Comparison of ENCODE assay signal across 19 cellular contexts in the genomic region with DNA sequence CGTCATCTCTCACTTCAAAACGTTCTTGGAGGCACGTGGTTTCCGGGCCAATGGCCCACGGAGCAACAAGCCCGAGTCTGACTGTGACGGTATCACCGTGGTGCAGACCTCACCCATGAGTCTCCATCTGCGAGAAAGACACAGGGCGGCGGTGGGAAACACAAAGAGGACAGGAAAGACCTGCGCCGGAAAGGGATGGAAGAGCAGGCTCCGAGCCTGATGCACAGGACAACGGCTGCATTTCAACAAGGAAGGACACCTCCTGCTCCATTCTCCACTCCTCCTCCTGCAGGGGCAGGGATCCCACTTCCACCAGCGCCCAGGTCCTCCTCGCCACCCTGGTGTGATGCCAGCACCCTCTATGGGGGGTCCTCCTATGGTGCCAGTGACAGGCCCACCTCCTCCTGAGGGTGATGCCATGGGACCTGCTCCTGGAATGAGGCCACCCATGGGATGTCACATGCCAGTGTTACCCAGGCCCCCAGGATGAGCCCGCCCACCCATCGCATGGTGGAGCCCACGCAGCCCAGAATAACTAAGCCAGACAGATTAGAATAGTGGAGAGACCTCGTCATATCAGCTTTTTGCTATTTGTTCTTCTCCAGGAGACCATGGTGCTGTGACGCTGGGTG.
A peak's percentile ranks its signal among the peaks of the same experiment; 100 is the strongest.
DNase-seq lines count a peak whose midpoint lies in the region; ATAC-seq and TF ChIP-seq lines count a peak whose summit lies in the region.
"Had no signal": no experiment of that assay in that cellular context is flagged by ENCODE, and none has a peak within 500 bp of the region (broad histone marks: within the 10 kb centered on the region; RNA-seq: fewer than 3 reads in every experiment).

No MANE protein-coding gene starts in this region.

- ATAC-seq in GM21529 (IDR thresholded peaks at IDR 0.05; ENCODE audit: unreplicated experiment): no peak
- ATAC-seq: GM23338, HCT116 had no signal

- H4K8ac ChIP-seq in neuronal stem cell (ENCODE audit: low read depth, low read length): no peak overlapping the region

- H4K91ac ChIP-seq in neuronal stem cell (ENCODE audit: low read depth, low read length, poor library complexity): no peak overlapping the region

- no peak overlapping the region for H3K4ac ChIP-seq in neuronal stem cell (ENCODE audit: low read length)

- H2BK5ac ChIP-seq in neuronal stem cell (ENCODE audit: low read length): no peak overlapping the region

- H3K9me3 ChIP-seq in right atrium auricular region (no peaks in the 10 kb centered on the region), colonic mucosa (no peaks in the 10 kb centered on the region), neuronal stem cell (replicated peaks in 1 of 2; ENCODE audit: control insufficient read depth in 2 of 2, insufficient read depth in 1 of 2, low read depth in 1 of 2, low read length in 2 of 2) (no peaks in the 10 kb centered on the region)
- H3K9me3 ChIP-seq: BLaER1 had no signal

- no peak overlapping the region for H2BK120ac ChIP-seq in neuronal stem cell (ENCODE audit: low read depth, low read length)

- peak overlapping the region; percentile 86 for H3K14ac ChIP-seq in neuronal stem cell (ENCODE audit: low read length)

- intact Hi-C loops in cardiac septum (cut with DNase I): no loop called here
- intact Hi-C loops in colonic mucosa (cut with DNase I): no loop called here

- no peaks in the 10 kb centered on the region for H3K79me1 ChIP-seq in neuronal stem cell (ENCODE audit: low read depth, low read length)

- H3K9ac ChIP-seq in colonic mucosa (ENCODE audit: low read depth in 2 of 2, low read length in 2 of 2): no peak overlapping the region
- no peak overlapping the region for H3K9ac ChIP-seq in neuronal stem cell (ENCODE audit: low read depth, low read length, poor library complexity)
- H3K9ac ChIP-seq: BLaER1 had no signal

- H3K4me1 ChIP-seq in right atrium auricular region (peaks cover 0 to 3% of the 10 kb centered on the region in 2 donors), colonic mucosa (no peaks in the 10 kb centered on the region), neuronal stem cell (ENCODE audit: control insufficient read depth in 2 of 2, insufficient read depth in 1 of 2, low read depth in 1 of 2, low read length in 2 of 2) (no peaks in the 10 kb centered on the region)

- DNase-seq in right atrium auricular region (ENCODE audit: low spot score): peak; percentile 50
- DNase-seq in cardiac septum (ENCODE audit: low spot score): no peak
- peak; percentile 14 for DNase-seq in colonic mucosa
- no peak for DNase-seq in neuronal stem cell (ENCODE audit: low spot score)
- peak; percentile 20 for DNase-seq in ureter (ENCODE audit: low spot score)
- no peak for DNase-seq in H4 (ENCODE audit: low spot score)
- DNase-seq in NCI-H82 (lab: John Stamatoyannopoulos, UW): no peak
- DNase-seq: 8988T; CD4-positive, alpha-beta memory T cell; DMS153; DMS79; GDM1; H7; HFFc6 had no signal

- no peak overlapping the region for H3K4me3 ChIP-seq in right atrium auricular region
- H3K4me3 ChIP-seq in colonic mucosa: no peak overlapping the region
- no peak overlapping the region for H3K4me3 ChIP-seq in neuronal stem cell (ENCODE audit: low read length in 2 of 2)
- H3K4me3 ChIP-seq: BLaER1, GM23338 had no signal

- no peak overlapping the region for H3K23ac ChIP-seq in neuronal stem cell (ENCODE audit: low read depth, low read length, poor library complexity)

- H3K36me3 ChIP-seq in right atrium auricular region (no peaks in the 10 kb centered on the region), colonic mucosa (no peaks in the 10 kb centered on the region), neuronal stem cell (replicated peaks in 1 of 2; ENCODE audit: control insufficient read depth in 2 of 2, insufficient read depth in 2 of 2, low read length in 2 of 2) (no peaks in the 10 kb centered on the region)
- H3K36me3 ChIP-seq: BLaER1 had no signal

- no peak overlapping the region for H2AFZ ChIP-seq in neuronal stem cell (ENCODE audit: low read length)
- H2AFZ ChIP-seq: GM23338 had no signal

- peak overlapping the region; percentile 31 for H2AK5ac ChIP-seq in neuronal stem cell (ENCODE audit: low read depth, low read length)

- no peak overlapping the region for H3K27ac ChIP-seq in right atrium auricular region
- H3K27ac ChIP-seq in colonic mucosa: no peak overlapping the region
- H3K27ac ChIP-seq in neuronal stem cell (replicated peaks; ENCODE audit: low read length): no peak overlapping the region
- H3K27ac ChIP-seq: BLaER1, HL-60 had no signal

- H2BK12ac ChIP-seq in neuronal stem cell (ENCODE audit: low read length): no peak overlapping the region

- no peak overlapping the region for H2BK15ac ChIP-seq in neuronal stem cell (ENCODE audit: low read length)

- H3K27me3 ChIP-seq in right atrium auricular region (no peaks in the 10 kb centered on the region), colonic mucosa (no peaks in the 10 kb centered on the region), neuronal stem cell (ENCODE audit: control insufficient read depth in 3 of 3, insufficient read depth in 3 of 3, low read depth in 1 of 3, low read length in 3 of 3) (peaks cover 0 to 7% (median 0%) of the 10 kb centered on the region in 3 experiments)
- H3K27me3 ChIP-seq: BLaER1 had no signal

- H3K18ac ChIP-seq in neuronal stem cell (ENCODE audit: low read length): no peak overlapping the region

- no peak overlapping the region for H3K4me2 ChIP-seq in neuronal stem cell (ENCODE audit: insufficient read depth, low read length, poor library complexity, severe bottlenecking)
- H3K4me2 ChIP-seq: GM23338 had no signal

- TF ChIP-seq CTCF in right atrium auricular region (IDR thresholded peaks at IDR 0.05) (no peak), colonic mucosa (IDR thresholded peaks at IDR 0.05) (no peak)

- WGBS in neuronal stem cell (ENCODE audit: extremely low coverage in 2 of 2, insufficient read length in 2 of 2, insufficient replicate concordance in 1 of 2), 2 donors: no CpG with 5 or more reads among the region's 22 CpGs

Comparison
In these comparisons a context has a peak if more than half of its experiments do, and no peak if none do; other contexts are left out.
1. DNase-seq: peak in right atrium auricular region (single experiment), colonic mucosa (single experiment) and ureter (single experiment); none in cardiac septum (single experiment), neuronal stem cell (single experiment), H4 (single experiment) and NCI-H82 (single experiment).